In the genomic region with DNA sequence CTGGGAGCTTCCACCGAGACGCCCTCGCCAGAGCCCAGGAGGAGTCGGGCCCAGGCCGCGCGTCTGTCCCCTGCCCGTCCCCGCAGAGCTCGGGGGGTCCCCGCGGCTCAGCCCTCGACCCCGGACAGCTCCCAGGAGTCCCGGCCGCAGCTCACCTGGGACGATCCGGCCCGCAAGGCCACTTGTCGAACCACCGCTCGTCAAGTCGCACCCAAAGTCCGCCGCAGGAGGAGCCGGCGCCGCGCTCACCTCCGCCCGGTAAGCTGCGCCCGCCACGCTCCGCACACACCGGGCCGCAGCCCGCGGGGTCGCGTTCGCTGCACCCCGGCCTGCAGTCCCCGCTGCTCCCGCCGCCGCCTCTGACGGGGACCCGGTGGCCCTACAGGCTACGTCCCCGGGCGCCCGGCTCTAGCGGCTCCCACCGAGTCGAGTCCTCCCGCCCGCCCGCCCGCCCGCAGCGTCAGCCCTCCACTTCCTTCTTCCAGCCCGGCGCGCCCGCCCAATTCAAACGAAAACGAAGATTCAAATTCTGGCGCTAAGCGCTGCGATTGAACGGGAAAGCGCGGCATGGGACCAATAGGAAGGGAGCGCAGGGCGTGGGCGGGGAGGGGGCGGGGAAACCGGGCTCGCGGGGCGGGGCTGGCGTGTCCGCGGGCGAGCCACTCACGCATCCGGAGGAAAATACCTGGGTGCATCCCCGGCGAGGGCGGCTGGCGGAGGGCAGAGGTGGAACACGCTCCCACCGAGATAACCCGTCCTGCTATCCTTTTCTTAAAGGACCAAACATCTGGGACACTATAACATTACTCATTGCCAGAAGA, we compare ENCODE assay signal across 1 cellular context.
TF ChIP-seq lines count a peak whose summit lies in the region.

A gene with protein sequence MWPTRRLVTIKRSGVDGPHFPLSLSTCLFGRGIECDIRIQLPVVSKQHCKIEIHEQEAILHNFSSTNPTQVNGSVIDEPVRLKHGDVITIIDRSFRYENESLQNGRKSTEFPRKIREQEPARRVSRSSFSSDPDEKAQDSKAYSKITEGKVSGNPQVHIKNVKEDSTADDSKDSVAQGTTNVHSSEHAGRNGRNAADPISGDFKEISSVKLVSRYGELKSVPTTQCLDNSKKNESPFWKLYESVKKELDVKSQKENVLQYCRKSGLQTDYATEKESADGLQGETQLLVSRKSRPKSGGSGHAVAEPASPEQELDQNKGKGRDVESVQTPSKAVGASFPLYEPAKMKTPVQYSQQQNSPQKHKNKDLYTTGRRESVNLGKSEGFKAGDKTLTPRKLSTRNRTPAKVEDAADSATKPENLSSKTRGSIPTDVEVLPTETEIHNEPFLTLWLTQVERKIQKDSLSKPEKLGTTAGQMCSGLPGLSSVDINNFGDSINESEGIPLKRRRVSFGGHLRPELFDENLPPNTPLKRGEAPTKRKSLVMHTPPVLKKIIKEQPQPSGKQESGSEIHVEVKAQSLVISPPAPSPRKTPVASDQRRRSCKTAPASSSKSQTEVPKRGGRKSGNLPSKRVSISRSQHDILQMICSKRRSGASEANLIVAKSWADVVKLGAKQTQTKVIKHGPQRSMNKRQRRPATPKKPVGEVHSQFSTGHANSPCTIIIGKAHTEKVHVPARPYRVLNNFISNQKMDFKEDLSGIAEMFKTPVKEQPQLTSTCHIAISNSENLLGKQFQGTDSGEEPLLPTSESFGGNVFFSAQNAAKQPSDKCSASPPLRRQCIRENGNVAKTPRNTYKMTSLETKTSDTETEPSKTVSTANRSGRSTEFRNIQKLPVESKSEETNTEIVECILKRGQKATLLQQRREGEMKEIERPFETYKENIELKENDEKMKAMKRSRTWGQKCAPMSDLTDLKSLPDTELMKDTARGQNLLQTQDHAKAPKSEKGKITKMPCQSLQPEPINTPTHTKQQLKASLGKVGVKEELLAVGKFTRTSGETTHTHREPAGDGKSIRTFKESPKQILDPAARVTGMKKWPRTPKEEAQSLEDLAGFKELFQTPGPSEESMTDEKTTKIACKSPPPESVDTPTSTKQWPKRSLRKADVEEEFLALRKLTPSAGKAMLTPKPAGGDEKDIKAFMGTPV (N-terminal part only) (minus strand): TSS at position 480 of the 821 bp plus-strand sequence. CDS start 756 bp downstream, outside the sequence.

TF ChIP-seq in GM12878, 131 proteins besides CTCF, POLR2A, EP300 and RAD21 (continued from another document):
- TF ChIP-seq, protein P1, sequence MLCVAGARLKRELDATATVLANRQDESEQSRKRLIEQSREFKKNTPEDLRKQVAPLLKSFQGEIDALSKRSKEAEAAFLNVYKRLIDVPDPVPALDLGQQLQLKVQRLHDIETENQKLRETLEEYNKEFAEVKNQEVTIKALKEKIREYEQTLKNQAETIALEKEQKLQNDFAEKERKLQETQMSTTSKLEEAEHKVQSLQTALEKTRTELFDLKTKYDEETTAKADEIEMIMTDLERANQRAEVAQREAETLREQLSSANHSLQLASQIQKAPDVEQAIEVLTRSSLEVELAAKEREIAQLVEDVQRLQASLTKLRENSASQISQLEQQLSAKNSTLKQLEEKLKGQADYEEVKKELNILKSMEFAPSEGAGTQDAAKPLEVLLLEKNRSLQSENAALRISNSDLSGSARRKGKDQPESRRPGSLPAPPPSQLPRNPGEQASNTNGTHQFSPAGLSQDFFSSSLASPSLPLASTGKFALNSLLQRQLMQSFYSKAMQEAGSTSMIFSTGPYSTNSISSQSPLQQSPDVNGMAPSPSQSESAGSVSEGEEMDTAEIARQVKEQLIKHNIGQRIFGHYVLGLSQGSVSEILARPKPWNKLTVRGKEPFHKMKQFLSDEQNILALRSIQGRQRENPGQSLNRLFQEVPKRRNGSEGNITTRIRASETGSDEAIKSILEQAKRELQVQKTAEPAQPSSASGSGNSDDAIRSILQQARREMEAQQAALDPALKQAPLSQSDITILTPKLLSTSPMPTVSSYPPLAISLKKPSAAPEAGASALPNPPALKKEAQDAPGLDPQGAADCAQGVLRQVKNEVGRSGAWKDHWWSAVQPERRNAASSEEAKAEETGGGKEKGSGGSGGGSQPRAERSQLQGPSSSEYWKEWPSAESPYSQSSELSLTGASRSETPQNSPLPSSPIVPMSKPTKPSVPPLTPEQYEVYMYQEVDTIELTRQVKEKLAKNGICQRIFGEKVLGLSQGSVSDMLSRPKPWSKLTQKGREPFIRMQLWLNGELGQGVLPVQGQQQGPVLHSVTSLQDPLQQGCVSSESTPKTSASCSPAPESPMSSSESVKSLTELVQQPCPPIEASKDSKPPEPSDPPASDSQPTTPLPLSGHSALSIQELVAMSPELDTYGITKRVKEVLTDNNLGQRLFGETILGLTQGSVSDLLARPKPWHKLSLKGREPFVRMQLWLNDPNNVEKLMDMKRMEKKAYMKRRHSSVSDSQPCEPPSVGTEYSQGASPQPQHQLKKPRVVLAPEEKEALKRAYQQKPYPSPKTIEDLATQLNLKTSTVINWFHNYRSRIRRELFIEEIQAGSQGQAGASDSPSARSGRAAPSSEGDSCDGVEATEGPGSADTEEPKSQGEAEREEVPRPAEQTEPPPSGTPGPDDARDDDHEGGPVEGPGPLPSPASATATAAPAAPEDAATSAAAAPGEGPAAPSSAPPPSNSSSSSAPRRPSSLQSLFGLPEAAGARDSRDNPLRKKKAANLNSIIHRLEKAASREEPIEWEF (IDR thresholded peaks at IDR 0.05; ENCODE audit: insufficient replicate concordance, low read depth, low read length) = no peak
- peak in 1 of 2 experiments; percentile 96; a peak in 2 of 3 replicates for TF ChIP-seq EGR1 (IDR thresholded peaks at IDR 0.05; ENCODE audit: borderline replicate concordance in 1 of 2, low read depth in 2 of 2, low read length in 2 of 2)
- TF ChIP-seq EZH2 (IDR thresholded peaks at IDR 0.05; ENCODE audit: borderline replicate concordance, control insufficient read depth, low read depth, low read length) = no peak
- 0 out of 4 replicates have a peak, but pooled peaks of 1 of the 2 experiments have one; percentile 5 for TF ChIP-seq BHLHE40 (IDR thresholded peaks at IDR 0.05; ENCODE audit: borderline replicate concordance in 1 of 2, low read depth in 2 of 2, low read length in 1 of 2)
- no peak for TF ChIP-seq STAT3 (IDR thresholded peaks at IDR 0.05; ENCODE audit: low read depth, low read length)
- no peak for TF ChIP-seq CBFB (IDR thresholded peaks at IDR 0.05; ENCODE audit: low read depth)
- no peak for TF ChIP-seq ZNF274 (IDR thresholded peaks at IDR 0.05; ENCODE audit: insufficient read depth, insufficient read length)
- TF ChIP-seq, protein P2, sequence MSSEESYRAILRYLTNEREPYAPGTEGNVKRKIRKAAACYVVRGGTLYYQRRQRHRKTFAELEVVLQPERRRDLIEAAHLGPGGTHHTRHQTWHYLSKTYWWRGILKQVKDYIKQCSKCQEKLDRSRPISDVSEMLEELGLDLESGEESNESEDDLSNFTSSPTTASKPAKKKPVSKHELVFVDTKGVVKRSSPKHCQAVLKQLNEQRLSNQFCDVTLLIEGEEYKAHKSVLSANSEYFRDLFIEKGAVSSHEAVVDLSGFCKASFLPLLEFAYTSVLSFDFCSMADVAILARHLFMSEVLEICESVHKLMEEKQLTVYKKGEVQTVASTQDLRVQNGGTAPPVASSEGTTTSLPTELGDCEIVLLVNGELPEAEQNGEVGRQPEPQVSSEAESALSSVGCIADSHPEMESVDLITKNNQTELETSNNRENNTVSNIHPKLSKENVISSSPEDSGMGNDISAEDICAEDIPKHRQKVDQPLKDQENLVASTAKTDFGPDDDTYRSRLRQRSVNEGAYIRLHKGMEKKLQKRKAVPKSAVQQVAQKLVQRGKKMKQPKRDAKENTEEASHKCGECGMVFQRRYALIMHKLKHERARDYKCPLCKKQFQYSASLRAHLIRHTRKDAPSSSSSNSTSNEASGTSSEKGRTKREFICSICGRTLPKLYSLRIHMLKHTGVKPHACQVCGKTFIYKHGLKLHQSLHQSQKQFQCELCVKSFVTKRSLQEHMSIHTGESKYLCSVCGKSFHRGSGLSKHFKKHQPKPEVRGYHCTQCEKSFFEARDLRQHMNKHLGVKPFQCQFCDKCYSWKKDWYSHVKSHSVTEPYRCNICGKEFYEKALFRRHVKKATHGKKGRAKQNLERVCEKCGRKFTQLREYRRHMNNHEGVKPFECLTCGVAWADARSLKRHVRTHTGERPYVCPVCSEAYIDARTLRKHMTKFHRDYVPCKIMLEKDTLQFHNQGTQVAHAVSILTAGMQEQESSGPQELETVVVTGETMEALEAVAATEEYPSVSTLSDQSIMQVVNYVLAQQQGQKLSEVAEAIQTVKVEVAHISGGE (CRISPR knock-in tag; IDR thresholded peaks at IDR 0.05) = no peak
- no peak for TF ChIP-seq NR2C2 (IDR thresholded peaks at IDR 0.05; ENCODE audit: borderline replicate concordance, control insufficient read depth, insufficient read length, low read depth)
- peak; percentile 21; the same call in 1 of the 2 replicates for TF ChIP-seq CREB1 (IDR thresholded peaks at IDR 0.05; ENCODE audit: low read depth)
- TF ChIP-seq SREBF1 (IDR thresholded peaks at IDR 0.05; ENCODE audit: low read length) = no peak
- TF ChIP-seq SUZ12 (IDR thresholded peaks at IDR 0.05; ENCODE audit: unreplicated experiment) = no peak
- no peak for TF ChIP-seq CREM (IDR thresholded peaks at IDR 0.05; ENCODE audit: low read depth)
- TF ChIP-seq NR2F1 (conservative IDR thresholded peaks at IDR 0.05) = no peak
